Comparison of ENCODE assay signal across 1 cellular context in genomic region chr6:168097221-168097620, GRCh38.
TF ChIP-seq lines count a peak whose summit lies in the region.

No MANE protein-coding gene starts in this region.

TF ChIP-seq in H1, 55 proteins besides CTCF, POLR2A, EP300 and RAD21 (continued from another document):
- TF ChIP-seq TAF1 (IDR thresholded peaks at IDR 0.05; ENCODE audit: low read depth, low read length) (no peak), YY1 (IDR thresholded peaks at IDR 0.05; ENCODE audit: low read depth, low read length) (no peak)
